Comparison of ENCODE assay signal across 12 cellular contexts in genomic region chr5:137497396-137498290, GRCh38. TPM values are rescaled to one million over a fixed set of nuclear protein-coding genes. Genes with fewer than 3 reads are reported as not detected.
DNase-seq lines count a peak whose midpoint lies in the region; ATAC-seq, FAIRE-seq and TF ChIP-seq lines count a peak whose summit lies in the region.
"Had no signal": no experiment of that assay in that cellular context is flagged by ENCODE, and none has a peak within 500 bp of the region (broad histone marks: within the 10 kb centered on the region; RNA-seq: fewer than 3 reads in every experiment).

No MANE protein-coding gene starts in this region.

- WGBS in pancreas, 2 donors, result 69 to 70% methylated on average over 22 of the region's 22 CpGs

- intact Hi-C loops in tibial artery (cut with DNase I; ENCODE audit: low total_unique reads) (loop anchor here (5.0 to 10.0 kb wide), 2 partner anchors 175 to 693 kb away; no protein-coding TSS in a partner anchor), pancreas (cut with DNase I) (loop anchor here in 1 of 3 donors (10.0 kb wide), 2 partner anchors 143 to 703 kb away; no protein-coding TSS in a partner anchor)

- in situ Hi-C loops in astrocyte of the spinal cord (cut with HindIII; ENCODE audit: low sequenced_read_pairs), result no loop called here

- TF ChIP-seq CTCF in astrocyte of the spinal cord (IDR thresholded peaks at IDR 0.05; ENCODE audit: low read depth, low read length) (no peak), kidney epithelial cell (IDR thresholded peaks at IDR 0.05; ENCODE audit: insufficient read depth, low read length, poor library complexity, severe bottlenecking) (peak; percentile 24), tibial artery (IDR thresholded peaks at IDR 0.05) (no peak), pancreas (IDR thresholded peaks at IDR 0.05) (no peak)

- H3K9me3 ChIP-seq in tibial artery (no peaks in the 10 kb centered on the region), pancreas (no peaks in the 10 kb centered on the region)

- H3K36me3 ChIP-seq in kidney epithelial cell (ENCODE audit: control insufficient read depth, insufficient read depth, low read length) (no peaks in the 10 kb centered on the region), tibial artery (no peaks in the 10 kb centered on the region), pancreas (no peaks in the 10 kb centered on the region)

- peak overlapping the region; percentile 62 for H3K27ac ChIP-seq in tibial artery
- no peak overlapping the region for H3K27ac ChIP-seq in pancreas
- H3K27ac ChIP-seq: epithelial cell of prostate had no signal

- no peak for FAIRE-seq in pancreas (lab: Jason Lieb, UNC)
- FAIRE-seq: GM18507 had no signal

- no peak for ATAC-seq in pancreas
- ATAC-seq in GM18511 (IDR thresholded peaks at IDR 0.05; ENCODE audit: unreplicated experiment), result no peak
- no peak for ATAC-seq in GM21717 (IDR thresholded peaks at IDR 0.05; ENCODE audit: unreplicated experiment)

- H3K4me1 ChIP-seq in tibial artery, result peaks cover 0 to 18% (median 11%) of the 10 kb centered on the region in 4 donors
- H3K4me1 ChIP-seq in pancreas, result peaks cover 0 to 4% (median 0%) of the 10 kb centered on the region in 3 donors

- DNase-seq in NCI-H1417 (lab: John Stamatoyannopoulos, UW) (peak in 2 of 3 experiments; percentile 9 to 17), NCI-H1417 treated with DMSO at 0.1 percent for 48 hours (lab: John Stamatoyannopoulos, UW) (no peak), astrocyte of the spinal cord (ENCODE audit: low read depth, low spot score) (no peak), kidney epithelial cell (ENCODE audit: low read depth) (no peak), tibial artery (no peak), pancreas (no peak)
- DNase-seq: 8988T had no signal

- H3K27me3 ChIP-seq in kidney epithelial cell (ENCODE audit: control insufficient read depth, insufficient read depth, low read length) (no peaks in the 10 kb centered on the region), tibial artery (peaks cover 0 to 7% of the 10 kb centered on the region in 2 donors), pancreas (peaks cover 0 to 8% (median 0%) of the 10 kb centered on the region in 4 donors)

- peak overlapping the region; percentile 66 for H3K4me3 ChIP-seq in astrocyte of the spinal cord (ENCODE audit: low read depth, low read length)
- peak overlapping the region; percentile 55 for H3K4me3 ChIP-seq in kidney epithelial cell (ENCODE audit: low read depth, low read length)
- H3K4me3 ChIP-seq in tibial artery, result peak overlapping the region; percentile 60 to 75
- no peak overlapping the region for H3K4me3 ChIP-seq in pancreas

RNA-seq across cellular contexts. Expression of gene SPOCK1, which starts 1.5 kb away (rescaled TPM):
- total RNA-seq in kidney epithelial cell (13.1 and 20.1 TPM in 2 replicates), pancreas (10 to 100 TPM in 2 of 6 donors, 1 to 10 TPM in 4; 1.7 to 16.5 (median 7.2) TPM)
- polyA plus RNA-seq in pancreas, result 1 to 10 TPM; 1.8 to 2.5 TPM
- total RNA-seq: activated CD8-positive, alpha-beta memory T cell treated with anti-CD3 and anti-CD28 coated beads for 36 hours had no signal

Comparison
In these comparisons a context has a peak if more than half of its experiments do, and no peak if none do; other contexts are left out.
1. DNase-seq: peak in NCI-H1417 (2 of 3); none in NCI-H1417 treated with DMSO at 0.1 percent for 48 hours (single experiment), astrocyte of the spinal cord (single experiment), kidney epithelial cell (single experiment), tibial artery (0 of 2) and pancreas (0 of 6).
2. H3K4me3 ChIP-seq: peak in astrocyte of the spinal cord (single experiment), kidney epithelial cell (single experiment) and tibial artery (2 of 2); none in pancreas (0 of 4).
3. H3K27ac ChIP-seq: peak in tibial artery (2 of 2); none in pancreas (0 of 4).